In the genomic region with DNA sequence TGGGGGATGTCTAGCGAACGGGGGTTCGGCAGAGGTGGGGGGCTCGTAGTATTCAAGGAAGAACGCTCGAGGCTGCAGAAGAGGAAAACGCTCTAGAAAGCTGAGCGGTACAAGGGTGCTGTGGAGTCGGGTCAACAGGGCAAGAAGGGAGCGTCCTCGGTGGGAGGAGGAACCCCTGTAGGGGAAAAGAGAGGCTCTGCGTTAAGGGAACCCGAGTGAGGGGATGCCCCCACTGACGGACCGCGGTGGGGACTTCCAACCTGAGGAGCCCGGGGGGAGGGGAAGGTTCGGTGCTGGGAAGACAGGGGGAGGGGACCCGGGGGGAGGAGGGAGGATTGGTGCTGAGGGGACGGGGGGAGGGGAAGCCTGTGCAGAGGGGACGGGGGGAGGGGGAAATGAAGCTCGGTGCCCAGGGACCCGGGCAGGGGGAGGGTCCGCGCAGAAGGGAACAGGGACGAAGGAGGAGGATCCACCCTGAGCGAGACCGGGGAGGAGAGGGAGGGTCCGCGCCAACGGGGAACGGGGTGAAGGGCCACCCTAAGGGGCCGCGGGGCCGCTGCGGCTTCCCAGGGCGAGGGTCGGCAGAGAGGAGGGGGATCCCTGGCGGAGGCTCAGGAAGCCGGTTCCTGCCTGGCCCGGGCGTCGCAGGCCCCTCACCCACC, we compare ENCODE assay signal across 2 cellular contexts.
TF ChIP-seq lines count a peak whose summit lies in the region.

No MANE protein-coding gene starts in this region.

TF ChIP-seq in SK-N-SH, 30 proteins besides CTCF, POLR2A, EP300 and RAD21 (continued from another document):
- TF ChIP-seq, protein P1, sequence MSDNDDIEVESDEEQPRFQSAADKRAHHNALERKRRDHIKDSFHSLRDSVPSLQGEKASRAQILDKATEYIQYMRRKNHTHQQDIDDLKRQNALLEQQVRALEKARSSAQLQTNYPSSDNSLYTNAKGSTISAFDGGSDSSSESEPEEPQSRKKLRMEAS (IDR thresholded peaks at IDR 0.05; ENCODE audit: low read depth): no peak
- TF ChIP-seq RXRA (IDR thresholded peaks at IDR 0.05; ENCODE audit: borderline replicate concordance, low read depth) (no peak), JUND (IDR thresholded peaks at IDR 0.05) (no peak), GABPA (IDR thresholded peaks at IDR 0.05; ENCODE audit: low read depth) (no peak), NFIC (IDR thresholded peaks at IDR 0.05; ENCODE audit: borderline replicate concordance) (no peak), RFX5 (IDR thresholded peaks at IDR 0.05; ENCODE audit: low read length) (no peak), SMC3 (IDR thresholded peaks at IDR 0.05; ENCODE audit: low read depth, low read length) (no peak), EZH2phosphoT487 (IDR thresholded peaks at IDR 0.05; ENCODE audit: borderline replicate concordance, low read depth) (no peak), TAF1 (IDR thresholded peaks at IDR 0.05; ENCODE audit: borderline replicate concordance, low read depth, low read length) (no peak), SIN3A (IDR thresholded peaks at IDR 0.05; ENCODE audit: borderline replicate concordance, low read depth, low read length) (no peak), CHD2 (IDR thresholded peaks at IDR 0.05; ENCODE audit: low read length, partially characterized antibody) (no peak)
- TF ChIP-seq, protein P2, sequence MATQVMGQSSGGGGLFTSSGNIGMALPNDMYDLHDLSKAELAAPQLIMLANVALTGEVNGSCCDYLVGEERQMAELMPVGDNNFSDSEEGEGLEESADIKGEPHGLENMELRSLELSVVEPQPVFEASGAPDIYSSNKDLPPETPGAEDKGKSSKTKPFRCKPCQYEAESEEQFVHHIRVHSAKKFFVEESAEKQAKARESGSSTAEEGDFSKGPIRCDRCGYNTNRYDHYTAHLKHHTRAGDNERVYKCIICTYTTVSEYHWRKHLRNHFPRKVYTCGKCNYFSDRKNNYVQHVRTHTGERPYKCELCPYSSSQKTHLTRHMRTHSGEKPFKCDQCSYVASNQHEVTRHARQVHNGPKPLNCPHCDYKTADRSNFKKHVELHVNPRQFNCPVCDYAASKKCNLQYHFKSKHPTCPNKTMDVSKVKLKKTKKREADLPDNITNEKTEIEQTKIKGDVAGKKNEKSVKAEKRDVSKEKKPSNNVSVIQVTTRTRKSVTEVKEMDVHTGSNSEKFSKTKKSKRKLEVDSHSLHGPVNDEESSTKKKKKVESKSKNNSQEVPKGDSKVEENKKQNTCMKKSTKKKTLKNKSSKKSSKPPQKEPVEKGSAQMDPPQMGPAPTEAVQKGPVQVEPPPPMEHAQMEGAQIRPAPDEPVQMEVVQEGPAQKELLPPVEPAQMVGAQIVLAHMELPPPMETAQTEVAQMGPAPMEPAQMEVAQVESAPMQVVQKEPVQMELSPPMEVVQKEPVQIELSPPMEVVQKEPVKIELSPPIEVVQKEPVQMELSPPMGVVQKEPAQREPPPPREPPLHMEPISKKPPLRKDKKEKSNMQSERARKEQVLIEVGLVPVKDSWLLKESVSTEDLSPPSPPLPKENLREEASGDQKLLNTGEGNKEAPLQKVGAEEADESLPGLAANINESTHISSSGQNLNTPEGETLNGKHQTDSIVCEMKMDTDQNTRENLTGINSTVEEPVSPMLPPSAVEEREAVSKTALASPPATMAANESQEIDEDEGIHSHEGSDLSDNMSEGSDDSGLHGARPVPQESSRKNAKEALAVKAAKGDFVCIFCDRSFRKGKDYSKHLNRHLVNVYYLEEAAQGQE (IDR thresholded peaks at IDR 0.05; ENCODE audit: low read depth, low read length): no peak
- TF ChIP-seq, protein P3, sequence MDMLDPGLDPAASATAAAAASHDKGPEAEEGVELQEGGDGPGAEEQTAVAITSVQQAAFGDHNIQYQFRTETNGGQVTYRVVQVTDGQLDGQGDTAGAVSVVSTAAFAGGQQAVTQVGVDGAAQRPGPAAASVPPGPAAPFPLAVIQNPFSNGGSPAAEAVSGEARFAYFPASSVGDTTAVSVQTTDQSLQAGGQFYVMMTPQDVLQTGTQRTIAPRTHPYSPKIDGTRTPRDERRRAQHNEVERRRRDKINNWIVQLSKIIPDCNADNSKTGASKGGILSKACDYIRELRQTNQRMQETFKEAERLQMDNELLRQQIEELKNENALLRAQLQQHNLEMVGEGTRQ (IDR thresholded peaks at IDR 0.05; ENCODE audit: borderline replicate concordance, low read depth, low read length): no peak
- TF ChIP-seq, protein P4, sequence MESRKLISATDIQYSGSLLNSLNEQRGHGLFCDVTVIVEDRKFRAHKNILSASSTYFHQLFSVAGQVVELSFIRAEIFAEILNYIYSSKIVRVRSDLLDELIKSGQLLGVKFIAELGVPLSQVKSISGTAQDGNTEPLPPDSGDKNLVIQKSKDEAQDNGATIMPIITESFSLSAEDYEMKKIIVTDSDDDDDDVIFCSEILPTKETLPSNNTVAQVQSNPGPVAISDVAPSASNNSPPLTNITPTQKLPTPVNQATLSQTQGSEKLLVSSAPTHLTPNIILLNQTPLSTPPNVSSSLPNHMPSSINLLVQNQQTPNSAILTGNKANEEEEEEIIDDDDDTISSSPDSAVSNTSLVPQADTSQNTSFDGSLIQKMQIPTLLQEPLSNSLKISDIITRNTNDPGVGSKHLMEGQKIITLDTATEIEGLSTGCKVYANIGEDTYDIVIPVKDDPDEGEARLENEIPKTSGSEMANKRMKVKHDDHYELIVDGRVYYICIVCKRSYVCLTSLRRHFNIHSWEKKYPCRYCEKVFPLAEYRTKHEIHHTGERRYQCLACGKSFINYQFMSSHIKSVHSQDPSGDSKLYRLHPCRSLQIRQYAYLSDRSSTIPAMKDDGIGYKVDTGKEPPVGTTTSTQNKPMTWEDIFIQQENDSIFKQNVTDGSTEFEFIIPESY (IDR thresholded peaks at IDR 0.05; ENCODE audit: borderline replicate concordance, low read depth): no peak
- TF ChIP-seq, protein P5, sequence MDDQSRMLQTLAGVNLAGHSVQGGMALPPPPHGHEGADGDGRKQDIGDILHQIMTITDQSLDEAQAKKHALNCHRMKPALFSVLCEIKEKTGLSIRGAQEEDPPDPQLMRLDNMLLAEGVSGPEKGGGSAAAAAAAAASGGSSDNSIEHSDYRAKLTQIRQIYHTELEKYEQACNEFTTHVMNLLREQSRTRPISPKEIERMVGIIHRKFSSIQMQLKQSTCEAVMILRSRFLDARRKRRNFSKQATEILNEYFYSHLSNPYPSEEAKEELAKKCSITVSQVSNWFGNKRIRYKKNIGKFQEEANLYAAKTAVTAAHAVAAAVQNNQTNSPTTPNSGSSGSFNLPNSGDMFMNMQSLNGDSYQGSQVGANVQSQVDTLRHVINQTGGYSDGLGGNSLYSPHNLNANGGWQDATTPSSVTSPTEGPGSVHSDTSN (IDR thresholded peaks at IDR 0.05): no peak

TF ChIP-seq in endothelial cell of umbilical vein, 7 proteins besides CTCF, POLR2A, EP300 and RAD21:
- TF ChIP-seq EZH2 (IDR thresholded peaks at IDR 0.05; ENCODE audit: borderline replicate concordance, low read depth, low read length, severe bottlenecking) (peak; percentile 61), GATA2 (IDR thresholded peaks at IDR 0.05; ENCODE audit: insufficient read depth, insufficient read length, low read depth, low read length) (no peak)
